Comparison of ENCODE assay signal across 20 cellular contexts in the genomic region with DNA sequence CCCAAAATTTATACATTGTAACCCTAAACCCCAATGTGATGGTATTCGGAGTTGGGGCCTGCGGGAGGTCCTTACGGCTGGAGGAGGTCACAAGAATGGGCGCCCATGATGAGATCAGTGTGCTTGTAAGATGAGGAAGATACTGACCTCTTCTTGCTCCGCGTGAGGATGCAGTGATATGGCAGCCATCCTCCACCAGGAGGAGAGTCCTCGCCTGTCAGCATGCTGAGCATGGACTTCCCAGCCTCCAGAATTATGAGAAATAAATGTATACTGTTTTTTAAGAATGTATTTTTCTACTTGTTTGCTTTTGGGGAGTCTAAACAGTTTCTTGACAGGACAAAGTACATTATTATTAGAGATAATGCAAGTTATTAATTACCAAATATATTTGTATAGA. TPM values are rescaled to one million over a fixed set of nuclear protein-coding genes. Genes with fewer than 3 reads are reported as not detected.
A peak's percentile ranks its signal among the peaks of the same experiment; 100 is the strongest.
DNase-seq lines count a peak whose midpoint lies in the region; ATAC-seq, FAIRE-seq and TF ChIP-seq lines count a peak whose summit lies in the region.
"Had no signal": no experiment of that assay in that cellular context is flagged by ENCODE, and none has a peak within 500 bp of the region (broad histone marks: within the 10 kb centered on the region; RNA-seq: fewer than 3 reads in every experiment).

No MANE protein-coding gene starts in this region.

- 88% methylated on average over 7 of the region's 7 CpGs; no CpG with 5 or more reads in 1 of the 2 experiments for WGBS in H1 (ENCODE audit: extremely low coverage in 1 of 2, insufficient coverage in 1 of 2, insufficient read length in 1 of 2, insufficient replicate concordance in 2 of 2, low coverage in 1 of 2, low lambda C conversion rate in 2 of 2, missing lambda C conversion rate in 1 of 2), 2 experiments
- no CpG with 5 or more reads among the region's 7 CpGs for WGBS in trophoblast cell (ENCODE audit: extremely low coverage, insufficient coverage, insufficient read length)

- H3K79me1 ChIP-seq in H1 (ENCODE audit: low read depth, low read length) = no peaks in the 10 kb centered on the region
- H3K79me1 ChIP-seq in trophoblast cell (ENCODE audit: low read length) = no peaks in the 10 kb centered on the region

- no peak overlapping the region for H3K23ac ChIP-seq in H1 (ENCODE audit: insufficient read length)
- no peak overlapping the region for H3K23ac ChIP-seq in trophoblast cell (ENCODE audit: low read length)

- no peak for TF ChIP-seq EP300 in H1 (IDR thresholded peaks at IDR 0.05; ENCODE audit: borderline replicate concordance in 1 of 2, low read depth in 2 of 2, low read length in 2 of 2)

- no peak overlapping the region for H3K9ac ChIP-seq in KMS-11
- no peak overlapping the region for H3K9ac ChIP-seq in H1 (replicated peaks in 1 of 4; ENCODE audit: extremely low read depth in 1 of 4, low read depth in 3 of 4, low read length in 3 of 4)
- H3K9ac ChIP-seq in trophoblast cell (ENCODE audit: low read length) = no peak overlapping the region
- H3K9ac ChIP-seq: BLaER1 treated with 17β-estradiol and CSF1 and Interleukin-3, amounts not matched to agents 10 nM and 100 nM had no signal

- no peaks in the 10 kb centered on the region for H3K79me2 ChIP-seq in KMS-11 (ENCODE audit: insufficient read depth, low read depth)
- no peaks in the 10 kb centered on the region for H3K79me2 ChIP-seq in H1 (ENCODE audit: control insufficient read depth in 1 of 2, insufficient read depth in 2 of 2, low read length in 2 of 2)
- H3K79me2 ChIP-seq in trophoblast cell (ENCODE audit: control insufficient read depth, insufficient read depth, low read length, poor library complexity) = no peaks in the 10 kb centered on the region

- H4K91ac ChIP-seq in H1 (replicated peaks; ENCODE audit: insufficient read length, low read length) (peak overlapping the region; percentile 14), trophoblast cell (ENCODE audit: low read depth, low read length) (no peak overlapping the region)

- CTCF ChIA-PET in H1 (lab: Charles Lee; ENCODE audit: partially characterized antibody) = no interaction called here

- H3K9me3 ChIP-seq in H1 (ENCODE audit: insufficient read depth in 2 of 2, low read depth in 1 of 2, low read length in 1 of 2) = no peaks in the 10 kb centered on the region
- H3K9me3 ChIP-seq in trophoblast cell (ENCODE audit: insufficient read depth, low read depth, low read length) = no peaks in the 10 kb centered on the region
- H3K9me3 ChIP-seq: A549; BLaER1 treated with 17β-estradiol and CSF1 and Interleukin-3, amounts not matched to agents 10 nM and 100 nM had no signal

- H2BK5ac ChIP-seq in H1 (ENCODE audit: low read depth, low read length) (no peak overlapping the region; the same call in 1 of the 2 replicates), trophoblast cell (ENCODE audit: low read depth, low read length, poor library complexity) (no peak overlapping the region)

- no peak overlapping the region for H3K56ac ChIP-seq in H1 (replicated peaks; ENCODE audit: insufficient read length, low read depth, low read length)

- H2BK12ac ChIP-seq in H1 (ENCODE audit: low read depth, low read length) = no peak overlapping the region
- H2BK12ac ChIP-seq in trophoblast cell (ENCODE audit: low read length) = no peak overlapping the region

- H3K4me3 ChIP-seq in KMS-11 (IDR thresholded peaks at IDR 0.05; ENCODE audit: insufficient read depth, low read depth, low read length) = no peak overlapping the region
- H3K4me3 ChIP-seq in H1 (ENCODE audit: extremely low read depth in 1 of 4, insufficient read depth in 2 of 4, low read depth in 3 of 4, low read length in 4 of 4) = no peak overlapping the region
- peak overlapping the region; percentile 33 for H3K4me3 ChIP-seq in trophoblast cell (ENCODE audit: low read depth, low read length)
- H3K4me3 ChIP-seq: A549; BLaER1 treated with 17β-estradiol and CSF1 and Interleukin-3, amounts not matched to agents 10 nM and 100 nM had no signal

- peak overlapping the region; percentile 97 for H3K27ac ChIP-seq in KMS-11
- H3K27ac ChIP-seq in H1 (ENCODE audit: low read depth, low read length) = no peak overlapping the region
- H3K27ac ChIP-seq in trophoblast cell (ENCODE audit: low read depth, low read length) = no peak overlapping the region
- H3K27ac ChIP-seq: A549; BLaER1 treated with 17β-estradiol and CSF1 and Interleukin-3, amounts not matched to agents 10 nM and 100 nM; RWPE1 had no signal

- no peak overlapping the region for H2BK120ac ChIP-seq in H1 (replicated peaks; ENCODE audit: low read depth, low read length)
- no peak overlapping the region for H2BK120ac ChIP-seq in trophoblast cell (ENCODE audit: insufficient read depth, low read length, poor library complexity)

- no peak for FAIRE-seq in H1 (lab: Jason Lieb, UNC)
- FAIRE-seq: A549, GM12892, GM18507 had no signal

- no peak overlapping the region for H2AFZ ChIP-seq in KMS-11 (ENCODE audit: low read depth)
- no peak overlapping the region for H2AFZ ChIP-seq in H1 (ENCODE audit: low read length)
- H2AFZ ChIP-seq in trophoblast cell (ENCODE audit: insufficient read depth, low read length, poor library complexity) = no peak overlapping the region

- H2AK5ac ChIP-seq in H1 (ENCODE audit: low read depth, low read length) (no peak overlapping the region), trophoblast cell (ENCODE audit: low read length) (no peak overlapping the region)

- DNase-seq in ELR (ENCODE audit: low read depth) (peak; percentile 22), H1 (ENCODE audit: low read depth in 1 of 2, low spot score in 2 of 2) (no peak), trophoblast cell (no peak), GOT3 (lab: John Stamatoyannopoulos, UW) (no peak), anterior cingulate cortex (lab: John Stamatoyannopoulos, UW) (no peak)
- DNase-seq: Calu3; CD8-positive, alpha-beta T cell; NCI-H1092 treated with DMSO at 0.1 percent for 48 hours; NCI-H2081; NCI-H2171 treated with DMSO at 0.1 percent for 48 hours; NCI-H446; NCI-H69; SIG-M5 had no signal

- no peak overlapping the region for H4K12ac ChIP-seq in trophoblast cell (ENCODE audit: low read depth, low read length)

- H2BK20ac ChIP-seq in H1 (ENCODE audit: low read length) = no peak overlapping the region; the same call in 1 of the 2 replicates

- TF ChIP-seq CTCF in KMS-11 (conservative IDR thresholded peaks at IDR 0.05; ENCODE audit: low read depth, low read length) (no peak), H1 (IDR thresholded peaks at IDR 0.05; ENCODE audit: control extremely low read depth in 1 of 3, insufficient read depth in 1 of 3, low read depth in 1 of 3, low read length in 3 of 3) (peak in 1 of 3 experiments; percentile 28; a peak in 1 of 4 replicates)

- H3K14ac ChIP-seq in H1 (ENCODE audit: insufficient read length) (no peak overlapping the region), trophoblast cell (ENCODE audit: low read length) (no peak overlapping the region)

- TF ChIP-seq POLR2A in H1 (IDR thresholded peaks at IDR 0.05; ENCODE audit: control extremely low read depth in 1 of 2, low read depth in 2 of 2, low read length in 2 of 2) = no peak

- H2BK15ac ChIP-seq in H1 (ENCODE audit: low read length) = no peak overlapping the region

- no peaks in the 10 kb centered on the region for H3K36me3 ChIP-seq in KMS-11 (ENCODE audit: insufficient read depth)
- no peaks in the 10 kb centered on the region for H3K36me3 ChIP-seq in H1 (ENCODE audit: control insufficient read depth in 2 of 4, insufficient read depth in 4 of 4, low read length in 3 of 4)
- no peaks in the 10 kb centered on the region for H3K36me3 ChIP-seq in trophoblast cell (ENCODE audit: control insufficient read depth in 1 of 2, insufficient read depth in 2 of 2, low read length in 2 of 2)
- H3K36me3 ChIP-seq: BLaER1 treated with 17β-estradiol and CSF1 and Interleukin-3, amounts not matched to agents 10 nM and 100 nM had no signal

- H3K4me1 ChIP-seq in KMS-11 (ENCODE audit: low read depth, poor library complexity, severe bottlenecking) = peaks cover 61% of the 10 kb centered on the region
- H3K4me1 ChIP-seq in H1 (replicated peaks in 1 of 4; ENCODE audit: control insufficient read depth in 3 of 4, insufficient read depth in 4 of 4, low read length in 3 of 4) = peaks cover 14 to 26% (median 17%) of the 10 kb centered on the region in 4 experiments
- peaks cover 0 to 4% of the 10 kb centered on the region in 2 experiments for H3K4me1 ChIP-seq in trophoblast cell (ENCODE audit: control insufficient read depth in 1 of 2, insufficient read depth in 2 of 2, low read length in 2 of 2)
- H3K4me1 ChIP-seq: A549 had no signal

- H3K4ac ChIP-seq in H1 (replicated peaks; ENCODE audit: insufficient read length, low read depth, low read length) (no peak overlapping the region), trophoblast cell (ENCODE audit: low read depth, low read length) (no peak overlapping the region)

- H3K4me2 ChIP-seq in KMS-11 (peak overlapping the region; percentile 71), H1 (ENCODE audit: insufficient read depth in 1 of 2, low read depth in 2 of 2, low read length in 2 of 2) (no peak overlapping the region), trophoblast cell (ENCODE audit: low read length) (no peak overlapping the region)
- H3K4me2 ChIP-seq: A549; BLaER1 treated with 17β-estradiol and CSF1 and Interleukin-3, amounts not matched to agents 10 nM and 100 nM had no signal

- no peak for ATAC-seq in GM21786 (IDR thresholded peaks at IDR 0.05; ENCODE audit: unreplicated experiment)
- ATAC-seq: CD8-positive, alpha-beta T cell had no signal

- H3K18ac ChIP-seq in H1 (ENCODE audit: extremely low read depth, low read length) (no peak overlapping the region; the same call in 1 of the 2 replicates), trophoblast cell (ENCODE audit: low read length) (no peak overlapping the region)

- H4K20me1 ChIP-seq in KMS-11 (ENCODE audit: insufficient read depth) = no peaks in the 10 kb centered on the region
- H4K20me1 ChIP-seq in H1 (replicated peaks in 1 of 2; ENCODE audit: control insufficient read depth in 1 of 2, insufficient read depth in 2 of 2, low read length in 2 of 2) = no peaks in the 10 kb centered on the region
- H4K20me1 ChIP-seq: BLaER1 treated with 17β-estradiol and CSF1 and Interleukin-3, amounts not matched to agents 10 nM and 100 nM had no signal

- H3K27me3 ChIP-seq in KMS-11 (ENCODE audit: insufficient read depth, low read depth) (no peaks in the 10 kb centered on the region), H1 (replicated peaks in 1 of 4; ENCODE audit: control insufficient read depth in 3 of 4, extremely low read depth in 1 of 4, insufficient read depth in 3 of 4, low read length in 3 of 4) (peaks cover 0 to 9% (median 1%) of the 10 kb centered on the region in 4 experiments; a peak in 3 of 7 replicates), trophoblast cell (ENCODE audit: insufficient read depth, low read length) (no peaks in the 10 kb centered on the region)

- POLR2A ChIA-PET in H1 (lab: Charles Lee; ENCODE audit: partially characterized antibody) = interaction anchor here (1.0 kb wide), 1 partner anchor 9 kb away, joined by 4 read pairs; the partner anchor contains the start of gene SYNDIG1

- H3K23me2 ChIP-seq in H1 (ENCODE audit: low read depth, low read length) = no peaks in the 10 kb centered on the region

- H4K8ac ChIP-seq in H1 (ENCODE audit: extremely low read depth, insufficient read depth, low read length) = no peak overlapping the region
- no peak overlapping the region for H4K8ac ChIP-seq in trophoblast cell (ENCODE audit: low read depth, low read length)

- peak in 1 of 2 experiments; percentile 26; a peak in 1 of 4 replicates for TF ChIP-seq RAD21 in H1 (IDR thresholded peaks at IDR 0.05 in 1 of 2, conservative IDR thresholded peaks at IDR 0.05 in 1 of 2; ENCODE audit: low read depth in 2 of 2, low read length in 2 of 2)

- H4K5ac ChIP-seq in H1 (ENCODE audit: insufficient read length, low read depth, low read length) = no peak overlapping the region

RNA-seq across cellular contexts. Expression of gene SYNDIG1, which starts 8.7 kb away (rescaled TPM):
- 5.9 and 6.5 TPM in 2 replicates for total RNA-seq in H1 (2021; fragmentation: NEBNext Ultra II Directional; extraction: Animal tissue kit (Norgen Biotek cat#: 25700))
- polyA plus RNA-seq in H1 (2011; rRNA removed) = 7.8 and 9.1 TPM in 2 replicates
- 7.3 TPM for polyA plus RNA-seq in H1 (2011; cell fraction: cytosol; rRNA removed)
- polyA plus RNA-seq in H1 (2011; cell fraction: nucleus; rRNA removed) = 12.8 TPM
- 8.3 to 8.8 TPM (median 8.6 TPM) in 4 replicates for polyA plus RNA-seq in H1 (2012, experiment 1 of 2)
- polyA plus RNA-seq in H1 (2012, experiment 2 of 2) = 8.3 TPM
- polyA plus RNA-seq in H1 (2013, experiment 1 of 2) = 1.5 TPM
- polyA plus RNA-seq in H1 (2013, experiment 2 of 2) = 1.2 TPM
- polyA minus RNA-seq in H1 (2011; rRNA and poly(A)+ RNA removed) = 11.7 and 14.3 TPM in 2 replicates
- polyA minus RNA-seq in H1 (2011; cell fraction: cytosol; rRNA and poly(A)+ RNA removed) = 4.0 TPM
- 16.0 TPM for polyA minus RNA-seq in H1 (2011; cell fraction: nucleus; rRNA and poly(A)+ RNA removed)
- polyA plus RNA-seq in trophoblast cell (2013) = 1.4 and 1.5 TPM in 2 replicates
- total RNA-seq: Calu3; CD8-positive, alpha-beta T cell had no signal
